Comparison of ENCODE assay signal across 1 cellular context in the genomic region with DNA sequence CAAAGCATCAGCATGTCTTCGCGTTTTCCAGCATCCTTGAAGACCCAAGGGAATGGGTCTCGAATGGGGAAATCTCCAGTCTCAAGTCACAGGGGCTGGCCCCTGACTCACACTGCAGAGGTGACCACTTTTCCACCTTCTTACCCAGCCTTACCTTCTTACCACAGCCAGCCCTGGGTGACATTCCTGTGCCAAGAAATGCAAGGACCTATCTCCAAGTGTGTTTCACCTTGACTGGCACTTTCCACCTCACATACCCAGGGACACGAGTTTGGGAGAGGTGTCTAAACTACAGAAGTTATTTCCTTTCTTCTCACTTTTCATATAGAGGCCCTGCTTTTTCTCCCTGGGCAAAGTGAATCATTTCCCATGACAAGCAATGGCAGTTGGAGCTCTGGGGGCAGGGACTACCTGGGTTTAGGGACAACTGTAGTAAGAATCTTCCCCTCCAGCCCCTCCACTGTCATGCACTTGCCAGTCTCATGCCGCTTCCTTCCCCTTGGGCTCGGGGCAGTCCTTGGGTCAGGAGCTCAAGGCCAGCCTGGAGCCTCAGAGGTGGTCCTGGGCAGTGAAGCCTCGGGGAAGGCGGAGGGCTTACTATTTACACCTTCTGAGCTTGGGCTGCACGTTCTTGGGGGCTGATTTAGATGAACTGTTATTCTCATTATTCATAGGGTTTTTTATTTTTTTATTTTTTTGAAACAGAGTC.
TF ChIP-seq lines count a peak whose summit lies in the region.

No MANE protein-coding gene starts in this region.

TF ChIP-seq in SK-N-SH, 30 proteins besides CTCF, POLR2A, EP300 and RAD21 (continued from another document):
- TF ChIP-seq GATA2 (CRISPR knock-in tag; IDR thresholded peaks at IDR 0.05) = no peak
- TF ChIP-seq TCF12 (IDR thresholded peaks at IDR 0.05) = no peak
